1 cellular context compared by ENCODE assay signal in genomic region chr7:151679073-151679708, GRCh38.
TF ChIP-seq lines count a peak whose summit lies in the region.

No MANE protein-coding gene starts in this region.

TF ChIP-seq in H1, 55 proteins besides CTCF, POLR2A, EP300 and RAD21:
- TF ChIP-seq SP4 (IDR thresholded peaks at IDR 0.05; ENCODE audit: low read length) = no peak
- no peak for TF ChIP-seq ZNF274 (IDR thresholded peaks at IDR 0.05; ENCODE audit: borderline replicate concordance, extremely low read depth, low read length)
- no peak for TF ChIP-seq NRF1 (IDR thresholded peaks at IDR 0.05; ENCODE audit: low read depth, low read length)
- TF ChIP-seq BCL11A (IDR thresholded peaks at IDR 0.05; ENCODE audit: low read depth in 2 of 2, low read length in 2 of 2) = no peak
- TF ChIP-seq MAX (IDR thresholded peaks at IDR 0.05) = no peak
- no peak for TF ChIP-seq TAF1 (IDR thresholded peaks at IDR 0.05; ENCODE audit: low read depth, low read length)
- no peak for TF ChIP-seq GTF2F1 (IDR thresholded peaks at IDR 0.05; ENCODE audit: borderline replicate concordance, low read depth, low read length)
- no peak for TF ChIP-seq MAFK (IDR thresholded peaks at IDR 0.05; ENCODE audit: low read depth, low read length)
- no peak for TF ChIP-seq KDM5A (IDR thresholded peaks at IDR 0.05; ENCODE audit: low read length)
- TF ChIP-seq CTBP2 (IDR thresholded peaks at IDR 0.05; ENCODE audit: borderline replicate concordance, insufficient read depth, insufficient read length, low read length) = no peak
- TF ChIP-seq EGR1 (IDR thresholded peaks at IDR 0.05; ENCODE audit: borderline replicate concordance, low read depth, low read length) = no peak
- TF ChIP-seq CHD2 (IDR thresholded peaks at IDR 0.05; ENCODE audit: low read length) = no peak
- TF ChIP-seq SIX5 (IDR thresholded peaks at IDR 0.05; ENCODE audit: low read depth, low read length) = no peak
- TF ChIP-seq POU5F1 (IDR thresholded peaks at IDR 0.05; ENCODE audit: low read depth, low read length) = no peak
- TF ChIP-seq TCF12 (IDR thresholded peaks at IDR 0.05; ENCODE audit: low read depth, low read length) = no peak
- TF ChIP-seq USF2 (IDR thresholded peaks at IDR 0.05; ENCODE audit: low read length) = no peak
- TF ChIP-seq SP2 (IDR thresholded peaks at IDR 0.05; ENCODE audit: low read length) = no peak
- no peak for TF ChIP-seq SP1 (IDR thresholded peaks at IDR 0.05; ENCODE audit: low read depth, low read length)
- no peak for TF ChIP-seq POLR2AphosphoS5 (IDR thresholded peaks at IDR 0.05; ENCODE audit: low read depth, low read length)
- TF ChIP-seq FOSL1 (IDR thresholded peaks at IDR 0.05; ENCODE audit: insufficient read depth, low read depth, low read length) = no peak
